ENCODE assay signal across 9 cellular contexts in the genomic region with DNA sequence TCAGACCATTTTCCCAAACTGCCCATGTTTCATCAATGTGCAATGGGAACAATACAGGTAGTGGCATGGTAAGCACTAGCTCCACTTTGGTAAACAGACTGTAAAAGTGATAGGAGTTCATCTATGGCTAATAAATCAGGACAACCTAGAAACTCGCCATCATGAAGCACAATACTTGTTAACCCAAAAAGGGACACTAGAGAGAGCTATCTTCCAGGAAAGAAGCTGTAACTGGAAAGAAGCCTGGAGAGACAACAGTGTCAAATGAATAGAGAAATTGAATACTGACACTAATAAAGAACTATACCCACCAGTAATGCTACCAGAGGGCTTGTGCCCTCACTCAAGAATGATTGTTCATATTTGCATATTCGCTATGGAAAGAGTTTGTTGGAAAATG.
DNase-seq lines count a peak whose midpoint lies in the region; TF ChIP-seq lines count a peak whose summit lies in the region.
"Had no signal": no experiment of that assay in that cellular context is flagged by ENCODE, and none has a peak within 500 bp of the region (broad histone marks: within the 10 kb centered on the region; RNA-seq: fewer than 3 reads in every experiment).

No MANE protein-coding gene starts in this region.

- dilution Hi-C loops in mammary epithelial cell (cut with HindIII; ENCODE audit: low sequenced_read_pairs): no loop called here

- no peaks in the 10 kb centered on the region for H3K36me3 ChIP-seq in mammary epithelial cell (ENCODE audit: insufficient read depth, low read length)
- no peaks in the 10 kb centered on the region for H3K36me3 ChIP-seq in osteoblast (ENCODE audit: insufficient read depth, low read length)
- H3K36me3 ChIP-seq in PC-9 (ENCODE audit: low read depth): no peaks in the 10 kb centered on the region

- no peak overlapping the region for H2AFZ ChIP-seq in mammary epithelial cell (ENCODE audit: low read depth, low read length)
- peak overlapping the region; percentile 81 for H2AFZ ChIP-seq in osteoblast (ENCODE audit: low read length)
- H2AFZ ChIP-seq in PC-9: no peak overlapping the region
- H2AFZ ChIP-seq: GM23248 had no signal

- 59% methylated on average over 2 of the region's 2 CpGs for WGBS in mammary epithelial cell (ENCODE audit: low coverage, missing lambda C conversion rate)

- CTCF ChIA-PET in mammary epithelial cell (lab: Charles Lee; ENCODE audit: low non-redundant PET) (no interaction called here), PC-9 (lab: Charles Lee) (no interaction called here)

- DNase-seq in DMS 273 (lab: John Stamatoyannopoulos, UW; ENCODE audit: unreplicated experiment): peak; percentile 1
- DNase-seq in DMS 273 treated with DMSO at 0.1 percent for 48 hours (lab: John Stamatoyannopoulos, UW): no peak
- peak; percentile 58 for DNase-seq in NCI-H446 treated with DMSO at 0.1 percent for 48 hours (lab: John Stamatoyannopoulos, UW)
- peak; percentile 6 for DNase-seq in mammary epithelial cell
- no peak for DNase-seq in osteoblast (ENCODE audit: insufficient read length, low spot score, missing footprints)
- no peak for DNase-seq in globus pallidus (ENCODE audit: low spot score)
- DNase-seq in PC-9: no peak
- DNase-seq in inferior parietal cortex (ENCODE audit: extremely low spot score): no peak
- DNase-seq: GM23248 had no signal

- H3K27me3 ChIP-seq in mammary epithelial cell (ENCODE audit: insufficient read depth, low read length) (no peaks in the 10 kb centered on the region), osteoblast (ENCODE audit: insufficient read depth, low read length) (no peaks in the 10 kb centered on the region), PC-9 (ENCODE audit: insufficient read depth, low read depth) (no peaks in the 10 kb centered on the region)

- TF ChIP-seq CTCF in mammary epithelial cell (conservative IDR thresholded peaks at IDR 0.05 in 1 of 2, IDR thresholded peaks at IDR 0.05 in 1 of 2; ENCODE audit: extremely low read depth in 1 of 2, insufficient read depth in 1 of 2, low read depth in 1 of 2, low read length in 2 of 2) (peak in 1 of 2 donors; percentile 45), osteoblast (IDR thresholded peaks at IDR 0.05; ENCODE audit: extremely low read depth, low read depth, low read length) (peak; percentile 46), PC-9 (conservative IDR thresholded peaks at IDR 0.05) (no peak)

- H3K4me1 ChIP-seq in mammary epithelial cell (ENCODE audit: insufficient read depth, low read length) (no peaks in the 10 kb centered on the region), osteoblast (ENCODE audit: insufficient read depth, low read length) (no peaks in the 10 kb centered on the region), PC-9 (replicated peaks; ENCODE audit: insufficient read depth) (no peaks in the 10 kb centered on the region)

- H3K4me3 ChIP-seq in mammary epithelial cell (replicated peaks in 1 of 3; ENCODE audit: insufficient read depth in 1 of 3, low read depth in 2 of 3, low read length in 3 of 3) (no peak overlapping the region), osteoblast (ENCODE audit: insufficient read depth, low read length) (no peak overlapping the region), PC-9 (no peak overlapping the region)
- H3K4me3 ChIP-seq: GM23248 had no signal

- no peaks in the 10 kb centered on the region for H4K20me1 ChIP-seq in mammary epithelial cell (ENCODE audit: insufficient read depth, low read length)
- H4K20me1 ChIP-seq in osteoblast (ENCODE audit: insufficient read depth, low read length): no peaks in the 10 kb centered on the region
- no peaks in the 10 kb centered on the region for H4K20me1 ChIP-seq in PC-9 (ENCODE audit: insufficient read depth)

- in situ Hi-C loops in mammary epithelial cell (cut with MboI; ENCODE audit: low sequenced_read_pairs in 2 of 2): no loop called here

- no peaks in the 10 kb centered on the region for H3F3A ChIP-seq in PC-9 (ENCODE audit: insufficient read depth, low read depth)

- H3K27ac ChIP-seq in mammary epithelial cell (ENCODE audit: insufficient read depth, low read depth, low read length) (no peak overlapping the region), osteoblast (ENCODE audit: low read depth, low read length) (no peak overlapping the region), PC-9 (no peak overlapping the region)
- H3K27ac ChIP-seq: GM23248 had no signal

- BruUV-seq in mammary epithelial cell (replicated peaks; lab: Mats Ljungman, UMichigan) (no TSS peak), PC-9 (replicated peaks; lab: Mats Ljungman, UMichigan) (no TSS peak)

- no peak overlapping the region for H3K9ac ChIP-seq in mammary epithelial cell (ENCODE audit: insufficient read depth, low read length)
- H3K9ac ChIP-seq: GM23248 had no signal

- intact Hi-C loops in mammary epithelial cell (cut with micrococcal nuclease) (loop anchor here (2.0 to 5.0 kb wide), 2 partner anchors 319 to 453 kb away; no protein-coding TSS in a partner anchor), PC-9 (cut with micrococcal nuclease; ENCODE audit: unreplicated experiment) (no loop called here)

- no peaks in the 10 kb centered on the region for H3K9me3 ChIP-seq in mammary epithelial cell (replicated peaks; ENCODE audit: insufficient read depth, low read length)
- H3K9me3 ChIP-seq in osteoblast (ENCODE audit: low read depth, low read length): no peaks in the 10 kb centered on the region
- H3K9me3 ChIP-seq in PC-9 (ENCODE audit: insufficient read depth, low read depth): no peaks in the 10 kb centered on the region

- H3K4me2 ChIP-seq in mammary epithelial cell (ENCODE audit: insufficient read depth, low read depth, low read length): no peak overlapping the region
- no peak overlapping the region for H3K4me2 ChIP-seq in osteoblast (ENCODE audit: insufficient read depth, low read length)
- H3K4me2 ChIP-seq in PC-9: no peak overlapping the region

- no peaks in the 10 kb centered on the region; the same call in 1 of the 2 replicates for H3K9me2 ChIP-seq in PC-9 (ENCODE audit: insufficient read depth)

- no peaks in the 10 kb centered on the region for H3K79me2 ChIP-seq in mammary epithelial cell (ENCODE audit: insufficient read depth, low read length)
- no peaks in the 10 kb centered on the region for H3K79me2 ChIP-seq in osteoblast (ENCODE audit: insufficient read depth, low read length)
- H3K79me2 ChIP-seq in PC-9 (ENCODE audit: low read depth): no peaks in the 10 kb centered on the region

- POLR2A ChIA-PET in PC-9 (lab: Charles Lee; ENCODE audit: unreplicated experiment): no interaction called here

Comparison
In these comparisons a context has a peak if more than half of its experiments do, and no peak if none do; other contexts are left out.
1. DNase-seq: peak in DMS 273 (single experiment), NCI-H446 treated with DMSO at 0.1 percent for 48 hours (single experiment) and mammary epithelial cell (single experiment); none in DMS 273 treated with DMSO at 0.1 percent for 48 hours (single experiment), osteoblast (single experiment), globus pallidus (single experiment), PC-9 (0 of 2) and inferior parietal cortex (single experiment).